In genomic region chr3:39180546-39181346, GRCh38 we compare ENCODE assay signal across 8 cellular contexts. TPM values are rescaled to one million over a fixed set of nuclear protein-coding genes. Genes with fewer than 3 reads are reported as not detected.
DNase-seq lines count a peak whose midpoint lies in the region; ATAC-seq lines count a peak whose summit lies in the region.

No MANE protein-coding gene starts in this region.

- H3K27ac ChIP-seq in cingulate gyrus (ENCODE audit: low read depth, low read length) = peak overlapping the region; percentile 87

- DNase-seq in AG08395 (ENCODE audit: low spot score) (peak; percentile 90), NCI-H446 treated with DMSO at 0.1 percent for 48 hours (lab: John Stamatoyannopoulos, UW) (peak; percentile 44), left lobe of liver (ENCODE audit: low spot score) (peak; percentile 97)
- peak; percentile 89 for DNase-seq in activated CD4-positive, alpha-beta T cell treated with anti-CD3 and anti-CD28 coated beads for 48 hours
- DNase-seq in stimulated activated CD4-positive, alpha-beta T cell treated with anti-CD3 and anti-CD28 coated beads, Interleukin-1b, Interleukin-23, amount 100 ng/mL, for 48 hours = peak; percentile 87

- ATAC-seq in GM19025 (IDR thresholded peaks at IDR 0.05; ENCODE audit: low read depth, unreplicated experiment) = peak; percentile 96
- ATAC-seq in HG03196 (IDR thresholded peaks at IDR 0.05; ENCODE audit: unreplicated experiment) = peak; percentile 76
- peak; percentile 83 for ATAC-seq in left lobe of liver

RNA-seq across cellular contexts. Expression of gene XIRP1, which starts 11.6 kb away (rescaled TPM):
- not detected for total RNA-seq in left lobe of liver

RNA-seq across cellular contexts. Expression of gene CSRNP1, which starts 27.4 kb away (rescaled TPM):
- 9.0 TPM for total RNA-seq in left lobe of liver

Comparison
In these comparisons a context has a peak if more than half of its experiments do, and no peak if none do; other contexts are left out.
1. Peak in every context shown above with its lines: DNase-seq, ATAC-seq and H3K27ac ChIP-seq.
2. DNase-seq: peak in every context shown above with its lines; median percentile 97 in left lobe of liver; 90 in AG08395; 89 in activated CD4-positive, alpha-beta T cell treated with anti-CD3 and anti-CD28 coated beads for 48 hours; 87 in stimulated activated CD4-positive, alpha-beta T cell treated with anti-CD3 and anti-CD28 coated beads, Interleukin-1b, Interleukin-23, amount 100 ng/mL, for 48 hours; 44 in NCI-H446 treated with DMSO at 0.1 percent for 48 hours.